23 cellular contexts compared by ENCODE assay signal in the genomic region with DNA sequence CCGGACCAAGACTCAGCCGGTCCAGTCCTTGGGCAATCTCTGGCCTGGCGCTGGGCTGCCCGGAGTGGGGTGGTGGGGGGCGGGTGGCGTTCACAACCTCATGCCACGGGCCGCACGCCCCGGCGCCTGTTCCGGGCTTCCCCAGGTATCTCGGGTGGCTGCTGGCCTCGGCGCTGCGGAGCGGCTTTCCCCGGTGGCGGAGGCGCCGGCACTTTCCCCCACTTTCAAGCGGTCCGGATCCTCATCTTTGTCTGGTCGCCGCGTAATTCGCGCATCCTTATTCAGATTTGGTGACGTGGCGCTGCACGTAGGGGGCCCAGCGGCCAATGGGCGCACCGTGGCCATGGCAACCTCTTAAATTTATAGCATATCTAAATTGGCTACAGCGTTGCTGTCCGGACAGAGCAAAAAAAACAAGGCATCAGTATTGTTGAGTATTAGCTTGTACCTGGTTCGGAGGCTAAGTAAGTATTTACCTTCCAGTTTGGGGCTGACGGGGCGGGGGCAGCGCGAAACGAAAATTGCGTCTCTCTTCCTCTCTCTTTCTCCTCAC. TPM values are rescaled to one million over a fixed set of nuclear protein-coding genes. Genes with fewer than 3 reads are reported as not detected.
DNase-seq lines count a peak whose midpoint lies in the region; ATAC-seq and TF ChIP-seq lines count a peak whose summit lies in the region.
"Had no signal": no experiment of that assay in that cellular context is flagged by ENCODE, and none has a peak within 500 bp of the region (broad histone marks: within the 10 kb centered on the region; RNA-seq: fewer than 3 reads in every experiment).

A gene (minus strand): TSS at position 253 of the 553 bp plus-strand sequence. CDS start 373 bp downstream, outside the sequence.

- no peak within 1 kb of the TSS for H3K27ac ChIP-seq in iPS-18a (ENCODE audit: low read length)
- H3K27ac ChIP-seq: C4-2B, SK-N-MC had no signal

- CTCF ChIA-PET in WTC11 (lab: Charles Lee), result interaction anchor here (1.5 to 7.2 kb wide), 2 partner anchors 10 to 11 kb away, joined by 4 to 89 read pairs; no protein-coding TSS in a partner anchor
- CTCF ChIA-PET in activated CD4-positive, alpha-beta memory T cell treated with anti-CD3 and anti-CD28 coated beads for 36 hours (lab: Charles Lee), result no interaction called here

- intact Hi-C loops in activated CD4-positive, alpha-beta memory T cell treated with anti-CD3 and anti-CD28 coated beads for 36 hours (cut with micrococcal nuclease), result loop anchor here (5.0 to 10.0 kb wide), 2 partner anchors 936 to 1193 kb away; a partner anchor contains a TSS

- DNase-seq in EH (ENCODE audit: low read depth), result peak; percentile 28
- DNase-seq in H7, result peak; percentile 83
- peak; percentile 71 for DNase-seq in WTC11 (ENCODE audit: low spot score)
- DNase-seq in activated CD4-positive, alpha-beta memory T cell treated with anti-CD3 and anti-CD28 coated beads for 36 hours, result no peak
- no peak for DNase-seq in COR-L47 (lab: John Stamatoyannopoulos, UW)
- DNase-seq in NCI-H2029 (lab: John Stamatoyannopoulos, UW), result no peak
- DNase-seq: activated CD8-positive, alpha-beta T cell treated with anti-CD3 and anti-CD28 coated beads, Interleukin-2, amount 10 ng/mL, durations not matched to agents 7 days and 5 days; activated gamma-delta T cell treated with Interleukin-2 at 50 U/mL for 16 hours; GDM1; hippocampal formation; MG63; NCI-H2081 treated with DMSO at 0.1 percent for 48 hours; PC-3; stimulated activated CD4-positive, alpha-beta T cell treated with anti-CD3 and anti-CD28 coated beads, Interleukin-15, amount 100 ng/mL, for 24 hours had no signal

- H3K9me3 Mint-ChIP-seq in WTC11, result no peaks in the 10 kb centered on the region
- no peaks in the 10 kb centered on the region for H3K9me3 Mint-ChIP-seq in activated CD4-positive, alpha-beta memory T cell treated with anti-CD3 and anti-CD28 coated beads for 36 hours
- H3K9me3 Mint-ChIP-seq: dendritic cell treated with granulocyte-macrophage colony-stimulating factor and Interleukin-4, amounts not matched to agents 40 ng/mL and 50 ng/mL, for 4 days had no signal

- H3K36me3 Mint-ChIP-seq in WTC11, result no peaks in the 10 kb centered on the region
- no peaks in the 10 kb centered on the region for H3K36me3 Mint-ChIP-seq in activated CD4-positive, alpha-beta memory T cell treated with anti-CD3 and anti-CD28 coated beads for 36 hours

- no peak for TF ChIP-seq CTCF in WTC11 (IDR thresholded peaks at IDR 0.05)

- POLR2A ChIA-PET in WTC11 (lab: Charles Lee), result no interaction called here
- POLR2A ChIA-PET in activated CD4-positive, alpha-beta memory T cell treated with anti-CD3 and anti-CD28 coated beads for 36 hours (lab: Charles Lee), result no interaction called here

- H3K9ac ChIP-seq in iPS-18a (ENCODE audit: low read length), result peak within 1 kb of the TSS; percentile 39

- peaks cover 69% of the 10 kb centered on the region for H3K4me1 Mint-ChIP-seq in WTC11
- peaks cover 13% of the 10 kb centered on the region for H3K4me1 Mint-ChIP-seq in activated CD4-positive, alpha-beta memory T cell treated with anti-CD3 and anti-CD28 coated beads for 36 hours (ENCODE audit: low read depth)

- ATAC-seq in WTC11 (peak; percentile 2; the same call in 1 of the 2 replicates), HG02870 (IDR thresholded peaks at IDR 0.05; ENCODE audit: unreplicated experiment) (no peak)
- ATAC-seq: activated CD8-positive, alpha-beta T cell treated with anti-CD3 and anti-CD28 coated beads, Interleukin-2, amount 10 ng/mL, durations not matched to agents 7 days and 5 days; PC-3 had no signal

- H3K27me3 ChIP-seq in H7 (ENCODE audit: control insufficient read depth, insufficient read depth, low read length), result peaks cover 100% of the 10 kb centered on the region
- peaks cover 100% of the 10 kb centered on the region for H3K27me3 ChIP-seq in iPS-18a (ENCODE audit: control insufficient read depth, insufficient read depth, low read length)

- H3K4me1 ChIP-seq in iPS-18a (ENCODE audit: control insufficient read depth, low read depth, low read length), result peaks cover 51% of the 10 kb centered on the region

- no peaks in the 10 kb centered on the region for H3K9me3 ChIP-seq in iPS-18a (ENCODE audit: control insufficient read depth, low read depth, low read length)
- H3K9me3 ChIP-seq: MG63 had no signal

- H3K27me3 Mint-ChIP-seq in WTC11 (ENCODE audit: low read depth), result peaks cover 100% of the 10 kb centered on the region
- H3K27me3 Mint-ChIP-seq in activated CD4-positive, alpha-beta memory T cell treated with anti-CD3 and anti-CD28 coated beads for 36 hours, result peaks cover 73% of the 10 kb centered on the region

- H3K27ac Mint-ChIP-seq in WTC11, result no peak within 1 kb of the TSS
- no peak within 1 kb of the TSS for H3K27ac Mint-ChIP-seq in activated CD4-positive, alpha-beta memory T cell treated with anti-CD3 and anti-CD28 coated beads for 36 hours
- H3K27ac Mint-ChIP-seq: activated CD8-positive, alpha-beta T cell treated with anti-CD3 and anti-CD28 coated beads, Interleukin-2, amount 10 ng/mL, durations not matched to agents 7 days and 5 days; dendritic cell treated with granulocyte-macrophage colony-stimulating factor and Interleukin-4, amounts not matched to agents 40 ng/mL and 50 ng/mL, for 4 days had no signal

- H3K4me3 ChIP-seq in H7 (ENCODE audit: insufficient read depth, low read depth, low read length) (peak within 1 kb of the TSS; percentile 24), iPS-18a (ENCODE audit: low read length) (peak within 1 kb of the TSS; percentile 65)
- H3K4me3 ChIP-seq: MG63, SK-N-MC had no signal

- peak within 1 kb of the TSS; percentile 70 for H3K4me3 Mint-ChIP-seq in WTC11
- H3K4me3 Mint-ChIP-seq in activated CD4-positive, alpha-beta memory T cell treated with anti-CD3 and anti-CD28 coated beads for 36 hours, result no peak within 1 kb of the TSS
- H3K4me3 Mint-ChIP-seq: activated CD8-positive, alpha-beta T cell treated with anti-CD3 and anti-CD28 coated beads, Interleukin-2, amount 10 ng/mL, durations not matched to agents 7 days and 5 days; dendritic cell treated with granulocyte-macrophage colony-stimulating factor and Interleukin-4, amounts not matched to agents 40 ng/mL and 50 ng/mL, for 4 days had no signal

- H3K36me3 ChIP-seq in H7 (replicated peaks; ENCODE audit: control insufficient read depth, insufficient read depth, low read length) (no peaks in the 10 kb centered on the region), iPS-18a (ENCODE audit: control insufficient read depth, low read depth, low read length) (no peaks in the 10 kb centered on the region)
- H3K36me3 ChIP-seq: MG63 had no signal

TF ChIP-seq in WTC11, 78 proteins besides CTCF, POLR2A, EP300 and RAD21 (continues in another document):
- TF ChIP-seq, protein P1, sequence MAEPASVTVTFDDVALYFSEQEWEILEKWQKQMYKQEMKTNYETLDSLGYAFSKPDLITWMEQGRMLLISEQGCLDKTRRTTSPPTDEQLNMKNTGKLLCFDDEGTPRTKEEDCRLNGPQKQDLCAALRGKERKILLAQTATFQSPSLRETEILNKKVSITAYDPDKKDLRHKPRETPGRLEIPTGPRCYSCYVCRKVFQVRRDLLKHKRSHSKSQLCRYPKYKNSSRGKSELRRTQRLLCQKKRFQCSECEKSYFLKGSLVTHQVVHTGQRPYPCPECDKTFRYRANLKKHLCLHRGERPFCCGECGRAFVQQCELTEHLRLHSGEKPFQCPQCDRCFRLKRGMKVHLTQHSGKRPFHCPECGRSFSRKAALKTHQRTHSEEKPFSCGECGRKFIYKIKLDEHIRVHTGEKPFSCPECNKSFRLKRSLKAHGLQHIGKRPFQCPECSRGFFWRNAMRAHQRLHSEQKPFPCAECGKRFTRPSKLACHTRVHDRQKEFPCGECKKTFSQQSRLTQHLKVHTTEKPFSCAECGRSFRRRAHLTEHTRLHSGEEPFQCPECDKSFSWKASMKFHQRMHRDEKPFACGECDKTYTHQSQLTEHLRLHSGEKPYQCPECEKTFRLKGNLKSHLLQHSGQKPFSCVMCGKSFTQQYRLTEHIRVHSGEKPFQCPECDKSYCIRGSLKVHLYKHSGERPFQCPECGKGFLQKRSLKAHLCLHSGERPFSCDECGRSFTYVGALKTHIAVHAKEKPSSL (CRISPR knock-in tag; conservative IDR thresholded peaks at IDR 0.05), result no peak
- TF ChIP-seq, protein P2, sequence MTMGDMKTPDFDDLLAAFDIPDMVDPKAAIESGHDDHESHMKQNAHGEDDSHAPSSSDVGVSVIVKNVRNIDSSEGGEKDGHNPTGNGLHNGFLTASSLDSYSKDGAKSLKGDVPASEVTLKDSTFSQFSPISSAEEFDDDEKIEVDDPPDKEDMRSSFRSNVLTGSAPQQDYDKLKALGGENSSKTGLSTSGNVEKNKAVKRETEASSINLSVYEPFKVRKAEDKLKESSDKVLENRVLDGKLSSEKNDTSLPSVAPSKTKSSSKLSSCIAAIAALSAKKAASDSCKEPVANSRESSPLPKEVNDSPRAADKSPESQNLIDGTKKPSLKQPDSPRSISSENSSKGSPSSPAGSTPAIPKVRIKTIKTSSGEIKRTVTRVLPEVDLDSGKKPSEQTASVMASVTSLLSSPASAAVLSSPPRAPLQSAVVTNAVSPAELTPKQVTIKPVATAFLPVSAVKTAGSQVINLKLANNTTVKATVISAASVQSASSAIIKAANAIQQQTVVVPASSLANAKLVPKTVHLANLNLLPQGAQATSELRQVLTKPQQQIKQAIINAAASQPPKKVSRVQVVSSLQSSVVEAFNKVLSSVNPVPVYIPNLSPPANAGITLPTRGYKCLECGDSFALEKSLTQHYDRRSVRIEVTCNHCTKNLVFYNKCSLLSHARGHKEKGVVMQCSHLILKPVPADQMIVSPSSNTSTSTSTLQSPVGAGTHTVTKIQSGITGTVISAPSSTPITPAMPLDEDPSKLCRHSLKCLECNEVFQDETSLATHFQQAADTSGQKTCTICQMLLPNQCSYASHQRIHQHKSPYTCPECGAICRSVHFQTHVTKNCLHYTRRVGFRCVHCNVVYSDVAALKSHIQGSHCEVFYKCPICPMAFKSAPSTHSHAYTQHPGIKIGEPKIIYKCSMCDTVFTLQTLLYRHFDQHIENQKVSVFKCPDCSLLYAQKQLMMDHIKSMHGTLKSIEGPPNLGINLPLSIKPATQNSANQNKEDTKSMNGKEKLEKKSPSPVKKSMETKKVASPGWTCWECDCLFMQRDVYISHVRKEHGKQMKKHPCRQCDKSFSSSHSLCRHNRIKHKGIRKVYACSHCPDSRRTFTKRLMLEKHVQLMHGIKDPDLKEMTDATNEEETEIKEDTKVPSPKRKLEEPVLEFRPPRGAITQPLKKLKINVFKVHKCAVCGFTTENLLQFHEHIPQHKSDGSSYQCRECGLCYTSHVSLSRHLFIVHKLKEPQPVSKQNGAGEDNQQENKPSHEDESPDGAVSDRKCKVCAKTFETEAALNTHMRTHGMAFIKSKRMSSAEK (CRISPR knock-in tag; IDR thresholded peaks at IDR 0.05; ENCODE audit: borderline replicate concordance), result no peak

RNA-seq across cellular contexts. Expression of the gene that starts here (rescaled TPM):
- 0.07 and 0.85 TPM in 2 replicates for total RNA-seq in H7 (2014; rRNA removed; shearing (Covaris generic))
- total RNA-seq in WTC11 (2021), result 1.5 to 3.0 TPM (median 1.6 TPM) in 3 replicates
- total RNA-seq in activated CD4-positive, alpha-beta memory T cell treated with anti-CD3 and anti-CD28 coated beads for 36 hours, result not detected
- total RNA-seq: activated CD8-positive, alpha-beta T cell treated with anti-CD3 and anti-CD28 coated beads, Interleukin-2, amount 10 ng/mL, durations not matched to agents 7 days and 5 days; liver; myocyte; pulmonary artery endothelial cell; subcutaneous adipose tissue had no signal

Comparison
In these comparisons a context has a peak if more than half of its experiments do, and no peak if none do; other contexts are left out.
1. Peak in DNase-seq and H3K4me3 ChIP-seq in H7; RNA of the gene not detected or under 1 TPM.
2. DNase-seq: peak in EH (single experiment) and WTC11 (single experiment); none in activated CD4-positive, alpha-beta memory T cell treated with anti-CD3 and anti-CD28 coated beads for 36 hours (single experiment), COR-L47 (single experiment) and NCI-H2029 (single experiment).